1 cellular context compared by ENCODE assay signal in the genomic region with DNA sequence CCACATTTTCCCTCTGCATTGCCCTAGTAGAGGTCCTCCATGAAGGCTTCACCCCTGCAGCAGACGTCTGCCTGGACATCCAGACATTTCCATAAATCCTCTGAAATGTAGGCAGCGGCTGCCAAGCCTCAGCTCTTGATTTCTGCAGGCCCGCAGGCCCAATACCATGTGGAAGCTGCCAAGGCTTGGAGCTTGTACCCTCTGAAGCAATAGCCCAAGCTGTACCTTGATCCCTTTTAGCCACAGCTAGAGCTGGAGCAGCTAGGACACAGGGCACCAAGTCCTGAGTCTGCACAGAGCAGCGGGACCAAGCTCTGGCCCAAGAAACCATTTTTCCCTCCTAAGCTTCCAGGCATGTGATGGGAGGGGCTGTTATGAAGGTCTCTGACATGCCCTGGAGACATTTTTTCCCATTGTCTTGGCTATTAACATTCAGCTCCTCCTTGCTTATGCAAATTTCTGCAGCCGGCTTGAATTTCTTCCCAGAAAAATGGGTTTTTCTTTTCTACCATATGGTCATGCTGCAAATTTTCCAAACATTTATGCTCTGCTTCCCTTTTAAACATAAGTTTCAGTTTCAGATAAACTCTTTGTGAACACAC.
TF ChIP-seq lines count a peak whose summit lies in the region.

No MANE protein-coding gene starts in this region.

TF ChIP-seq in HepG2, 621 proteins besides CTCF, POLR2A, EP300 and RAD21 (continued from another document and continues in another):
- TF ChIP-seq, protein P1, sequence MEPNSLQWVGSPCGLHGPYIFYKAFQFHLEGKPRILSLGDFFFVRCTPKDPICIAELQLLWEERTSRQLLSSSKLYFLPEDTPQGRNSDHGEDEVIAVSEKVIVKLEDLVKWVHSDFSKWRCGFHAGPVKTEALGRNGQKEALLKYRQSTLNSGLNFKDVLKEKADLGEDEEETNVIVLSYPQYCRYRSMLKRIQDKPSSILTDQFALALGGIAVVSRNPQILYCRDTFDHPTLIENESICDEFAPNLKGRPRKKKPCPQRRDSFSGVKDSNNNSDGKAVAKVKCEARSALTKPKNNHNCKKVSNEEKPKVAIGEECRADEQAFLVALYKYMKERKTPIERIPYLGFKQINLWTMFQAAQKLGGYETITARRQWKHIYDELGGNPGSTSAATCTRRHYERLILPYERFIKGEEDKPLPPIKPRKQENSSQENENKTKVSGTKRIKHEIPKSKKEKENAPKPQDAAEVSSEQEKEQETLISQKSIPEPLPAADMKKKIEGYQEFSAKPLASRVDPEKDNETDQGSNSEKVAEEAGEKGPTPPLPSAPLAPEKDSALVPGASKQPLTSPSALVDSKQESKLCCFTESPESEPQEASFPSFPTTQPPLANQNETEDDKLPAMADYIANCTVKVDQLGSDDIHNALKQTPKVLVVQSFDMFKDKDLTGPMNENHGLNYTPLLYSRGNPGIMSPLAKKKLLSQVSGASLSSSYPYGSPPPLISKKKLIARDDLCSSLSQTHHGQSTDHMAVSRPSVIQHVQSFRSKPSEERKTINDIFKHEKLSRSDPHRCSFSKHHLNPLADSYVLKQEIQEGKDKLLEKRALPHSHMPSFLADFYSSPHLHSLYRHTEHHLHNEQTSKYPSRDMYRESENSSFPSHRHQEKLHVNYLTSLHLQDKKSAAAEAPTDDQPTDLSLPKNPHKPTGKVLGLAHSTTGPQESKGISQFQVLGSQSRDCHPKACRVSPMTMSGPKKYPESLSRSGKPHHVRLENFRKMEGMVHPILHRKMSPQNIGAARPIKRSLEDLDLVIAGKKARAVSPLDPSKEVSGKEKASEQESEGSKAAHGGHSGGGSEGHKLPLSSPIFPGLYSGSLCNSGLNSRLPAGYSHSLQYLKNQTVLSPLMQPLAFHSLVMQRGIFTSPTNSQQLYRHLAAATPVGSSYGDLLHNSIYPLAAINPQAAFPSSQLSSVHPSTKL (CRISPR knock-in tag; IDR thresholded peaks at IDR 0.05): peak; percentile 43
- TF ChIP-seq EZH2 (conservative IDR thresholded peaks at IDR 0.05; ENCODE audit: low read depth, low read length) (no peak), SNAI1 (CRISPR knock-in tag; IDR thresholded peaks at IDR 0.05; ENCODE audit: borderline replicate concordance) (no peak), CEBPB (IDR thresholded peaks at IDR 0.05; ENCODE audit: borderline replicate concordance, low read depth, low read length) (peak; percentile 91), HNRNPH1 (optimal IDR thresholded peaks at IDR 0.05; ENCODE audit: low read depth, low read length) (no peak), SALL2 (CRISPR knock-in tag; IDR thresholded peaks at IDR 0.05) (no peak), ZSCAN31 (CRISPR knock-in tag; IDR thresholded peaks at IDR 0.05; ENCODE audit: low read depth) (no peak), ZNF556 (CRISPR knock-in tag; IDR thresholded peaks at IDR 0.05; ENCODE audit: borderline replicate concordance) (no peak), PAWR (CRISPR knock-in tag; IDR thresholded peaks at IDR 0.05; ENCODE audit: borderline replicate concordance) (no peak), REL (CRISPR knock-in tag; conservative IDR thresholded peaks at IDR 0.05) (no peak), RBAK (CRISPR knock-in tag; IDR thresholded peaks at IDR 0.05) (0 out of 2 replicates have a peak, but pooled peaks have one; percentile 38), MIER3 (CRISPR knock-in tag; IDR thresholded peaks at IDR 0.05; ENCODE audit: borderline replicate concordance) (no peak), SP140L (CRISPR knock-in tag; IDR thresholded peaks at IDR 0.05; ENCODE audit: borderline replicate concordance) (no peak), RXRB (CRISPR knock-in tag; IDR thresholded peaks at IDR 0.05; ENCODE audit: borderline replicate concordance) (0 out of 2 replicates have a peak, but pooled peaks have one; percentile 12), ZNF460 (CRISPR knock-in tag; IDR thresholded peaks at IDR 0.05; ENCODE audit: borderline replicate concordance) (no peak), ZNF629 (CRISPR knock-in tag; conservative IDR thresholded peaks at IDR 0.05) (peak; percentile 55; the same call in 1 of the 2 replicates), ZNF572 (CRISPR knock-in tag; IDR thresholded peaks at IDR 0.05) (no peak), NFYC (CRISPR knock-in tag; IDR thresholded peaks at IDR 0.05) (no peak), ZBTB3 (CRISPR knock-in tag; IDR thresholded peaks at IDR 0.05; ENCODE audit: borderline replicate concordance, low read depth) (no peak), POGZ (CRISPR knock-in tag; IDR thresholded peaks at IDR 0.05) (no peak), ZNF33B (CRISPR knock-in tag; IDR thresholded peaks at IDR 0.05) (no peak), CHD2 (IDR thresholded peaks at IDR 0.05; ENCODE audit: low read depth, low read length) (no peak), KLF16 (CRISPR knock-in tag; IDR thresholded peaks at IDR 0.05) (no peak), GATAD2A (CRISPR knock-in tag; IDR thresholded peaks at IDR 0.05) (peak; percentile 52; the same call in 1 of the 2 replicates), HNF4G (IDR thresholded peaks at IDR 0.05; ENCODE audit: borderline replicate concordance, low read depth, low read length) (peak; percentile 88), HNF4G (CRISPR knock-in tag; IDR thresholded peaks at IDR 0.05; ENCODE audit: borderline replicate concordance, low read depth) (peak; percentile 50; the same call in 1 of the 2 replicates), ZNF335 (CRISPR knock-in tag; IDR thresholded peaks at IDR 0.05) (no peak), ZNF557 (CRISPR knock-in tag; IDR thresholded peaks at IDR 0.05) (no peak), CBX5 (CRISPR knock-in tag; IDR thresholded peaks at IDR 0.05; ENCODE audit: borderline replicate concordance) (0 out of 2 replicates have a peak, but pooled peaks have one; percentile 43), ZNF749 (CRISPR knock-in tag; IDR thresholded peaks at IDR 0.05; ENCODE audit: borderline replicate concordance) (no peak)
- TF ChIP-seq, protein P2, sequence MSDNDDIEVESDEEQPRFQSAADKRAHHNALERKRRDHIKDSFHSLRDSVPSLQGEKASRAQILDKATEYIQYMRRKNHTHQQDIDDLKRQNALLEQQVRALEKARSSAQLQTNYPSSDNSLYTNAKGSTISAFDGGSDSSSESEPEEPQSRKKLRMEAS (IDR thresholded peaks at IDR 0.05): peak; percentile 51; the same call in 1 of the 2 replicates
- TF ChIP-seq, protein P3, sequence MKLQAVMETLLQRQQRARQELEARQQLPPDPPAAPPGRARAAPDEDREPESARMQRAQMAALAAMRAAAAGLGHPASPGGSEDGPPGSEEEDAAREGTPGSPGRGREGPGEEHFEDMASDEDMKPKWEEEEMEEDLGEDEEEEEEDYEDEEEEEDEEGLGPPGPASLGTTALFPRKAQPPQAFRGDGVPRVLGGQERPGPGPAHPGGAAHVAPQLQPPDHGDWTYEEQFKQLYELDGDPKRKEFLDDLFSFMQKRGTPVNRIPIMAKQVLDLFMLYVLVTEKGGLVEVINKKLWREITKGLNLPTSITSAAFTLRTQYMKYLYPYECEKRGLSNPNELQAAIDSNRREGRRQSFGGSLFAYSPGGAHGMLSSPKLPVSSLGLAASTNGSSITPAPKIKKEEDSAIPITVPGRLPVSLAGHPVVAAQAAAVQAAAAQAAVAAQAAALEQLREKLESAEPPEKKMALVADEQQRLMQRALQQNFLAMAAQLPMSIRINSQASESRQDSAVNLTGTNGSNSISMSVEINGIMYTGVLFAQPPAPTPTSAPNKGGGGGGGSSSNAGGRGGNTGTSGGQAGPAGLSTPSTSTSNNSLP (IDR thresholded peaks at IDR 0.05; ENCODE audit: low read depth, low read length): 0 out of 2 replicates have a peak, but pooled peaks have one; percentile 20
- TF ChIP-seq, protein P4, sequence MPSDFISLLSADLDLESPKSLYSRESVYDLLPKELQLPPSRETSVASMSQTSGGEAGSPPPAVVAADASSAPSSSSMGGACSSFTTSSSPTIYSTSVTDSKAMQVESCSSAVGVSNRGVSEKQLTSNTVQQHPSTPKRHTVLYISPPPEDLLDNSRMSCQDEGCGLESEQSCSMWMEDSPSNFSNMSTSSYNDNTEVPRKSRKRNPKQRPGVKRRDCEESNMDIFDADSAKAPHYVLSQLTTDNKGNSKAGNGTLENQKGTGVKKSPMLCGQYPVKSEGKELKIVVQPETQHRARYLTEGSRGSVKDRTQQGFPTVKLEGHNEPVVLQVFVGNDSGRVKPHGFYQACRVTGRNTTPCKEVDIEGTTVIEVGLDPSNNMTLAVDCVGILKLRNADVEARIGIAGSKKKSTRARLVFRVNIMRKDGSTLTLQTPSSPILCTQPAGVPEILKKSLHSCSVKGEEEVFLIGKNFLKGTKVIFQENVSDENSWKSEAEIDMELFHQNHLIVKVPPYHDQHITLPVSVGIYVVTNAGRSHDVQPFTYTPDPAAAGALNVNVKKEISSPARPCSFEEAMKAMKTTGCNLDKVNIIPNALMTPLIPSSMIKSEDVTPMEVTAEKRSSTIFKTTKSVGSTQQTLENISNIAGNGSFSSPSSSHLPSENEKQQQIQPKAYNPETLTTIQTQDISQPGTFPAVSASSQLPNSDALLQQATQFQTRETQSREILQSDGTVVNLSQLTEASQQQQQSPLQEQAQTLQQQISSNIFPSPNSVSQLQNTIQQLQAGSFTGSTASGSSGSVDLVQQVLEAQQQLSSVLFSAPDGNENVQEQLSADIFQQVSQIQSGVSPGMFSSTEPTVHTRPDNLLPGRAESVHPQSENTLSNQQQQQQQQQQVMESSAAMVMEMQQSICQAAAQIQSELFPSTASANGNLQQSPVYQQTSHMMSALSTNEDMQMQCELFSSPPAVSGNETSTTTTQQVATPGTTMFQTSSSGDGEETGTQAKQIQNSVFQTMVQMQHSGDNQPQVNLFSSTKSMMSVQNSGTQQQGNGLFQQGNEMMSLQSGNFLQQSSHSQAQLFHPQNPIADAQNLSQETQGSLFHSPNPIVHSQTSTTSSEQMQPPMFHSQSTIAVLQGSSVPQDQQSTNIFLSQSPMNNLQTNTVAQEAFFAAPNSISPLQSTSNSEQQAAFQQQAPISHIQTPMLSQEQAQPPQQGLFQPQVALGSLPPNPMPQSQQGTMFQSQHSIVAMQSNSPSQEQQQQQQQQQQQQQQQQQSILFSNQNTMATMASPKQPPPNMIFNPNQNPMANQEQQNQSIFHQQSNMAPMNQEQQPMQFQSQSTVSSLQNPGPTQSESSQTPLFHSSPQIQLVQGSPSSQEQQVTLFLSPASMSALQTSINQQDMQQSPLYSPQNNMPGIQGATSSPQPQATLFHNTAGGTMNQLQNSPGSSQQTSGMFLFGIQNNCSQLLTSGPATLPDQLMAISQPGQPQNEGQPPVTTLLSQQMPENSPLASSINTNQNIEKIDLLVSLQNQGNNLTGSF (CRISPR knock-in tag; IDR thresholded peaks at IDR 0.05): no peak
- TF ChIP-seq, protein P5, sequence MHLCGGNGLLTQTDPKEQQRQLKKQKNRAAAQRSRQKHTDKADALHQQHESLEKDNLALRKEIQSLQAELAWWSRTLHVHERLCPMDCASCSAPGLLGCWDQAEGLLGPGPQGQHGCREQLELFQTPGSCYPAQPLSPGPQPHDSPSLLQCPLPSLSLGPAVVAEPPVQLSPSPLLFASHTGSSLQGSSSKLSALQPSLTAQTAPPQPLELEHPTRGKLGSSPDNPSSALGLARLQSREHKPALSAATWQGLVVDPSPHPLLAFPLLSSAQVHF (CRISPR knock-in tag; IDR thresholded peaks at IDR 0.05): no peak
- TF ChIP-seq, protein P6, sequence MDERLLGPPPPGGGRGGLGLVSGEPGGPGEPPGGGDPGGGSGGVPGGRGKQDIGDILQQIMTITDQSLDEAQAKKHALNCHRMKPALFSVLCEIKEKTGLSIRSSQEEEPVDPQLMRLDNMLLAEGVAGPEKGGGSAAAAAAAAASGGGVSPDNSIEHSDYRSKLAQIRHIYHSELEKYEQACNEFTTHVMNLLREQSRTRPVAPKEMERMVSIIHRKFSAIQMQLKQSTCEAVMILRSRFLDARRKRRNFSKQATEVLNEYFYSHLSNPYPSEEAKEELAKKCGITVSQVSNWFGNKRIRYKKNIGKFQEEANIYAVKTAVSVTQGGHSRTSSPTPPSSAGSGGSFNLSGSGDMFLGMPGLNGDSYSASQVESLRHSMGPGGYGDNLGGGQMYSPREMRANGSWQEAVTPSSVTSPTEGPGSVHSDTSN (CRISPR knock-in tag; IDR thresholded peaks at IDR 0.05): no peak
- TF ChIP-seq, protein P7, sequence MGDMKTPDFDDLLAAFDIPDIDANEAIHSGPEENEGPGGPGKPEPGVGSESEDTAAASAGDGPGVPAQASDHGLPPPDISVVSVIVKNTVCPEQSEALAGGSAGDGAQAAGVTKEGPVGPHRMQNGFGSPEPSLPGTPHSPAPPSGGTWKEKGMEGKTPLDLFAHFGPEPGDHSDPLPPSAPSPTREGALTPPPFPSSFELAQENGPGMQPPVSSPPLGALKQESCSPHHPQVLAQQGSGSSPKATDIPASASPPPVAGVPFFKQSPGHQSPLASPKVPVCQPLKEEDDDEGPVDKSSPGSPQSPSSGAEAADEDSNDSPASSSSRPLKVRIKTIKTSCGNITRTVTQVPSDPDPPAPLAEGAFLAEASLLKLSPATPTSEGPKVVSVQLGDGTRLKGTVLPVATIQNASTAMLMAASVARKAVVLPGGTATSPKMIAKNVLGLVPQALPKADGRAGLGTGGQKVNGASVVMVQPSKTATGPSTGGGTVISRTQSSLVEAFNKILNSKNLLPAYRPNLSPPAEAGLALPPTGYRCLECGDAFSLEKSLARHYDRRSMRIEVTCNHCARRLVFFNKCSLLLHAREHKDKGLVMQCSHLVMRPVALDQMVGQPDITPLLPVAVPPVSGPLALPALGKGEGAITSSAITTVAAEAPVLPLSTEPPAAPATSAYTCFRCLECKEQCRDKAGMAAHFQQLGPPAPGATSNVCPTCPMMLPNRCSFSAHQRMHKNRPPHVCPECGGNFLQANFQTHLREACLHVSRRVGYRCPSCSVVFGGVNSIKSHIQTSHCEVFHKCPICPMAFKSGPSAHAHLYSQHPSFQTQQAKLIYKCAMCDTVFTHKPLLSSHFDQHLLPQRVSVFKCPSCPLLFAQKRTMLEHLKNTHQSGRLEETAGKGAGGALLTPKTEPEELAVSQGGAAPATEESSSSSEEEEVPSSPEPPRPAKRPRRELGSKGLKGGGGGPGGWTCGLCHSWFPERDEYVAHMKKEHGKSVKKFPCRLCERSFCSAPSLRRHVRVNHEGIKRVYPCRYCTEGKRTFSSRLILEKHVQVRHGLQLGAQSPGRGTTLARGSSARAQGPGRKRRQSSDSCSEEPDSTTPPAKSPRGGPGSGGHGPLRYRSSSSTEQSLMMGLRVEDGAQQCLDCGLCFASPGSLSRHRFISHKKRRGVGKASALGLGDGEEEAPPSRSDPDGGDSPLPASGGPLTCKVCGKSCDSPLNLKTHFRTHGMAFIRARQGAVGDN (CRISPR knock-in tag; IDR thresholded peaks at IDR 0.05): peak; percentile 45
- TF ChIP-seq, protein P8, sequence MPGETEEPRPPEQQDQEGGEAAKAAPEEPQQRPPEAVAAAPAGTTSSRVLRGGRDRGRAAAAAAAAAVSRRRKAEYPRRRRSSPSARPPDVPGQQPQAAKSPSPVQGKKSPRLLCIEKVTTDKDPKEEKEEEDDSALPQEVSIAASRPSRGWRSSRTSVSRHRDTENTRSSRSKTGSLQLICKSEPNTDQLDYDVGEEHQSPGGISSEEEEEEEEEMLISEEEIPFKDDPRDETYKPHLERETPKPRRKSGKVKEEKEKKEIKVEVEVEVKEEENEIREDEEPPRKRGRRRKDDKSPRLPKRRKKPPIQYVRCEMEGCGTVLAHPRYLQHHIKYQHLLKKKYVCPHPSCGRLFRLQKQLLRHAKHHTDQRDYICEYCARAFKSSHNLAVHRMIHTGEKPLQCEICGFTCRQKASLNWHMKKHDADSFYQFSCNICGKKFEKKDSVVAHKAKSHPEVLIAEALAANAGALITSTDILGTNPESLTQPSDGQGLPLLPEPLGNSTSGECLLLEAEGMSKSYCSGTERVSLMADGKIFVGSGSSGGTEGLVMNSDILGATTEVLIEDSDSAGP (CRISPR knock-in tag; IDR thresholded peaks at IDR 0.05; ENCODE audit: borderline replicate concordance): 0 out of 2 replicates have a peak, but pooled peaks have one; percentile 17
